Comparison of ENCODE assay signal across 1 cellular context in the genomic region with DNA sequence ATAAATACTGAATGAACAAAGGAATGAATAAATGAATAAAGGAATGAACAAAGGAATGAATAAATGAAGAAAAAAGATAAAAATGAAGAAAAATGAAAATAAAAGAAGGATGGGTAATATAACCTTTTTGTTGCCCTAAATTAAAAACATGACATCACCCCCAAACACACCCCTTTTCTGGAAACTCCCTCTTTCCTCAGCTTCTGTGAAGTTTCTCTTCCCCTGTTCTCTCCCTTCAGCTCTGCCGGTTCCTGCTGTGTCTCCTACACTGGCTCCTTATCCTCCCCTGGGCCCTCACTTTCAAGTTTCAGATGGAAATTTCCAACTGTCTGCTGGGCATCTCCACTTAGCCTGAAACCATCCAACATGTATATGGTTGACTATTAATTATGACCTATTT.
A peak's percentile ranks its signal among the peaks of the same experiment; 100 is the strongest.
TF ChIP-seq lines count a peak whose summit lies in the region.

No MANE protein-coding gene starts in this region.

TF ChIP-seq in HEK293, 187 proteins besides CTCF, POLR2A, EP300 and RAD21 (continued from another document):
- TF ChIP-seq, protein P1, sequence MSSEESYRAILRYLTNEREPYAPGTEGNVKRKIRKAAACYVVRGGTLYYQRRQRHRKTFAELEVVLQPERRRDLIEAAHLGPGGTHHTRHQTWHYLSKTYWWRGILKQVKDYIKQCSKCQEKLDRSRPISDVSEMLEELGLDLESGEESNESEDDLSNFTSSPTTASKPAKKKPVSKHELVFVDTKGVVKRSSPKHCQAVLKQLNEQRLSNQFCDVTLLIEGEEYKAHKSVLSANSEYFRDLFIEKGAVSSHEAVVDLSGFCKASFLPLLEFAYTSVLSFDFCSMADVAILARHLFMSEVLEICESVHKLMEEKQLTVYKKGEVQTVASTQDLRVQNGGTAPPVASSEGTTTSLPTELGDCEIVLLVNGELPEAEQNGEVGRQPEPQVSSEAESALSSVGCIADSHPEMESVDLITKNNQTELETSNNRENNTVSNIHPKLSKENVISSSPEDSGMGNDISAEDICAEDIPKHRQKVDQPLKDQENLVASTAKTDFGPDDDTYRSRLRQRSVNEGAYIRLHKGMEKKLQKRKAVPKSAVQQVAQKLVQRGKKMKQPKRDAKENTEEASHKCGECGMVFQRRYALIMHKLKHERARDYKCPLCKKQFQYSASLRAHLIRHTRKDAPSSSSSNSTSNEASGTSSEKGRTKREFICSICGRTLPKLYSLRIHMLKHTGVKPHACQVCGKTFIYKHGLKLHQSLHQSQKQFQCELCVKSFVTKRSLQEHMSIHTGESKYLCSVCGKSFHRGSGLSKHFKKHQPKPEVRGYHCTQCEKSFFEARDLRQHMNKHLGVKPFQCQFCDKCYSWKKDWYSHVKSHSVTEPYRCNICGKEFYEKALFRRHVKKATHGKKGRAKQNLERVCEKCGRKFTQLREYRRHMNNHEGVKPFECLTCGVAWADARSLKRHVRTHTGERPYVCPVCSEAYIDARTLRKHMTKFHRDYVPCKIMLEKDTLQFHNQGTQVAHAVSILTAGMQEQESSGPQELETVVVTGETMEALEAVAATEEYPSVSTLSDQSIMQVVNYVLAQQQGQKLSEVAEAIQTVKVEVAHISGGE (tag by site-specific recombination; conservative IDR thresholded peaks at IDR 0.05; ENCODE audit: low read depth): no peak
- TF ChIP-seq GLIS1 (tag by site-specific recombination; IDR thresholded peaks at IDR 0.05) (no peak), ZNF596 (tag by site-specific recombination; IDR thresholded peaks at IDR 0.05) (no peak), KLF9 (tag by site-specific recombination; IDR thresholded peaks at IDR 0.05; ENCODE audit: low read depth) (peak; percentile 24; the same call in 1 of the 2 replicates), ZNF423 (tag by site-specific recombination; IDR thresholded peaks at IDR 0.05) (no peak), ZNF558 (tag by site-specific recombination; IDR thresholded peaks at IDR 0.05) (no peak), ZNF335 (tag by site-specific recombination; conservative IDR thresholded peaks at IDR 0.05) (no peak), ZNF138 (tag by site-specific recombination; IDR thresholded peaks at IDR 0.05; ENCODE audit: borderline replicate concordance) (no peak), MYNN (tag by site-specific recombination; IDR thresholded peaks at IDR 0.05; ENCODE audit: borderline replicate concordance) (no peak), ZNF366 (tag by site-specific recombination; conservative IDR thresholded peaks at IDR 0.05) (peak; percentile 51), ZIC2 (tag by site-specific recombination; IDR thresholded peaks at IDR 0.05) (no peak), ZNF621 (tag by site-specific recombination; IDR thresholded peaks at IDR 0.05) (no peak)
- TF ChIP-seq, protein P2, sequence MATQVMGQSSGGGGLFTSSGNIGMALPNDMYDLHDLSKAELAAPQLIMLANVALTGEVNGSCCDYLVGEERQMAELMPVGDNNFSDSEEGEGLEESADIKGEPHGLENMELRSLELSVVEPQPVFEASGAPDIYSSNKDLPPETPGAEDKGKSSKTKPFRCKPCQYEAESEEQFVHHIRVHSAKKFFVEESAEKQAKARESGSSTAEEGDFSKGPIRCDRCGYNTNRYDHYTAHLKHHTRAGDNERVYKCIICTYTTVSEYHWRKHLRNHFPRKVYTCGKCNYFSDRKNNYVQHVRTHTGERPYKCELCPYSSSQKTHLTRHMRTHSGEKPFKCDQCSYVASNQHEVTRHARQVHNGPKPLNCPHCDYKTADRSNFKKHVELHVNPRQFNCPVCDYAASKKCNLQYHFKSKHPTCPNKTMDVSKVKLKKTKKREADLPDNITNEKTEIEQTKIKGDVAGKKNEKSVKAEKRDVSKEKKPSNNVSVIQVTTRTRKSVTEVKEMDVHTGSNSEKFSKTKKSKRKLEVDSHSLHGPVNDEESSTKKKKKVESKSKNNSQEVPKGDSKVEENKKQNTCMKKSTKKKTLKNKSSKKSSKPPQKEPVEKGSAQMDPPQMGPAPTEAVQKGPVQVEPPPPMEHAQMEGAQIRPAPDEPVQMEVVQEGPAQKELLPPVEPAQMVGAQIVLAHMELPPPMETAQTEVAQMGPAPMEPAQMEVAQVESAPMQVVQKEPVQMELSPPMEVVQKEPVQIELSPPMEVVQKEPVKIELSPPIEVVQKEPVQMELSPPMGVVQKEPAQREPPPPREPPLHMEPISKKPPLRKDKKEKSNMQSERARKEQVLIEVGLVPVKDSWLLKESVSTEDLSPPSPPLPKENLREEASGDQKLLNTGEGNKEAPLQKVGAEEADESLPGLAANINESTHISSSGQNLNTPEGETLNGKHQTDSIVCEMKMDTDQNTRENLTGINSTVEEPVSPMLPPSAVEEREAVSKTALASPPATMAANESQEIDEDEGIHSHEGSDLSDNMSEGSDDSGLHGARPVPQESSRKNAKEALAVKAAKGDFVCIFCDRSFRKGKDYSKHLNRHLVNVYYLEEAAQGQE (tag by site-specific recombination; IDR thresholded peaks at IDR 0.05): no peak
- TF ChIP-seq, protein P3, sequence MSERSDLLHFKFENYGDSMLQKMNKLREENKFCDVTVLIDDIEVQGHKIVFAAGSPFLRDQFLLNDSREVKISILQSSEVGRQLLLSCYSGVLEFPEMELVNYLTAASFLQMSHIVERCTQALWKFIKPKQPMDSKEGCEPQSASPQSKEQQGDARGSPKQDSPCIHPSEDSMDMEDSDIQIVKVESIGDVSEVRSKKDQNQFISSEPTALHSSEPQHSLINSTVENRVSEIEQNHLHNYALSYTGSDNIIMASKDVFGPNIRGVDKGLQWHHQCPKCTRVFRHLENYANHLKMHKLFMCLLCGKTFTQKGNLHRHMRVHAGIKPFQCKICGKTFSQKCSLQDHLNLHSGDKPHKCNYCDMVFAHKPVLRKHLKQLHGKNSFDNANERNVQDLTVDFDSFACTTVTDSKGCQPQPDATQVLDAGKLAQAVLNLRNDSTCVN (tag by site-specific recombination; optimal IDR thresholded peaks at IDR 0.05): no peak
- TF ChIP-seq, protein P4, sequence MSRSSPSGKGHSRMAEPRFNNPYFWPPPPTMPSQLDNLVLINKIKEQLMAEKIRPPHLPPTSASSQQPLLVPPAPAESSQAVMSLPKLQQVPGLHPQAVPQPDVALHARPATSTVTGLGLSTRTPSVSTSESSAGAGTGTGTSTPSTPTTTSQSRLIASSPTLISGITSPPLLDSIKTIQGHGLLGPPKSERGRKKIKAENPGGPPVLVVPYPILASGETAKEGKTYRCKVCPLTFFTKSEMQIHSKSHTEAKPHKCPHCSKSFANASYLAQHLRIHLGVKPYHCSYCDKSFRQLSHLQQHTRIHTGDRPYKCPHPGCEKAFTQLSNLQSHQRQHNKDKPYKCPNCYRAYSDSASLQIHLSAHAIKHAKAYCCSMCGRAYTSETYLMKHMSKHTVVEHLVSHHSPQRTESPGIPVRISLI (tag by site-specific recombination; IDR thresholded peaks at IDR 0.05): no peak
- TF ChIP-seq, protein P5, sequence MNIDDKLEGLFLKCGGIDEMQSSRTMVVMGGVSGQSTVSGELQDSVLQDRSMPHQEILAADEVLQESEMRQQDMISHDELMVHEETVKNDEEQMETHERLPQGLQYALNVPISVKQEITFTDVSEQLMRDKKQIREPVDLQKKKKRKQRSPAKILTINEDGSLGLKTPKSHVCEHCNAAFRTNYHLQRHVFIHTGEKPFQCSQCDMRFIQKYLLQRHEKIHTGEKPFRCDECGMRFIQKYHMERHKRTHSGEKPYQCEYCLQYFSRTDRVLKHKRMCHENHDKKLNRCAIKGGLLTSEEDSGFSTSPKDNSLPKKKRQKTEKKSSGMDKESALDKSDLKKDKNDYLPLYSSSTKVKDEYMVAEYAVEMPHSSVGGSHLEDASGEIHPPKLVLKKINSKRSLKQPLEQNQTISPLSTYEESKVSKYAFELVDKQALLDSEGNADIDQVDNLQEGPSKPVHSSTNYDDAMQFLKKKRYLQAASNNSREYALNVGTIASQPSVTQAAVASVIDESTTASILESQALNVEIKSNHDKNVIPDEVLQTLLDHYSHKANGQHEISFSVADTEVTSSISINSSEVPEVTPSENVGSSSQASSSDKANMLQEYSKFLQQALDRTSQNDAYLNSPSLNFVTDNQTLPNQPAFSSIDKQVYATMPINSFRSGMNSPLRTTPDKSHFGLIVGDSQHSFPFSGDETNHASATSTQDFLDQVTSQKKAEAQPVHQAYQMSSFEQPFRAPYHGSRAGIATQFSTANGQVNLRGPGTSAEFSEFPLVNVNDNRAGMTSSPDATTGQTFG (tag by site-specific recombination; IDR thresholded peaks at IDR 0.05; ENCODE audit: borderline replicate concordance): no peak
- TF ChIP-seq, protein P6, sequence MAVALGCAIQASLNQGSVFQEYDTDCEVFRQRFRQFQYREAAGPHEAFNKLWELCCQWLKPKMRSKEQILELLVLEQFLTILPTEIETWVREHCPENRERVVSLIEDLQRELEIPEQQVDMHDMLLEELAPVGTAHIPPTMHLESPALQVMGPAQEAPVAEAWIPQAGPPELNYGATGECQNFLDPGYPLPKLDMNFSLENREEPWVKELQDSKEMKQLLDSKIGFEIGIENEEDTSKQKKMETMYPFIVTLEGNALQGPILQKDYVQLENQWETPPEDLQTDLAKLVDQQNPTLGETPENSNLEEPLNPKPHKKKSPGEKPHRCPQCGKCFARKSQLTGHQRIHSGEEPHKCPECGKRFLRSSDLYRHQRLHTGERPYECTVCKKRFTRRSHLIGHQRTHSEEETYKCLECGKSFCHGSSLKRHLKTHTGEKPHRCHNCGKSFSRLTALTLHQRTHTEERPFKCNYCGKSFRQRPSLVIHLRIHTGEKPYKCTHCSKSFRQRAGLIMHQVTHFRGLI (tag by site-specific recombination; IDR thresholded peaks at IDR 0.05): no peak
